In genomic region chr5:51582871-51583384, GRCh38 we compare ENCODE assay signal across 16 cellular contexts.
A peak's percentile ranks its signal among the peaks of the same experiment; 100 is the strongest.
DNase-seq lines count a peak whose midpoint lies in the region; ATAC-seq and TF ChIP-seq lines count a peak whose summit lies in the region.
"Had no signal": no experiment of that assay in that cellular context is flagged by ENCODE, and none has a peak within 500 bp of the region (broad histone marks: within the 10 kb centered on the region; RNA-seq: fewer than 3 reads in every experiment).

No MANE protein-coding gene starts in this region.

- DNase-seq in NCI-H2171 treated with DMSO at 0.1 percent for 48 hours (lab: John Stamatoyannopoulos, UW) (peak; percentile 9), NCI-H2171 (lab: John Stamatoyannopoulos, UW) (no peak), NCI-H69 (lab: John Stamatoyannopoulos, UW) (peak; percentile 89), WTC11 (ENCODE audit: low spot score) (no peak), retinal pigment epithelial cell (ENCODE audit: low read depth) (peak; percentile 52)
- DNase-seq: Calu3; CD8-positive, alpha-beta T cell; DMS53; DND-41; EL had no signal

- no peaks in the 10 kb centered on the region for H3K4me1 Mint-ChIP-seq in WTC11
- H3K4me1 Mint-ChIP-seq: B cell had no signal

- H3K27ac Mint-ChIP-seq in WTC11: no peak overlapping the region
- H3K27ac Mint-ChIP-seq: B cell; CD8-positive, alpha-beta T cell had no signal

- POLR2A ChIA-PET in WTC11 (lab: Charles Lee): no interaction called here

- no peaks in the 10 kb centered on the region for H3K36me3 Mint-ChIP-seq in WTC11
- H3K36me3 Mint-ChIP-seq: CD8-positive, alpha-beta T cell had no signal

- CTCF ChIA-PET in WTC11 (lab: Charles Lee): no interaction called here

- H3K4me3 ChIP-seq in retinal pigment epithelial cell (ENCODE audit: low read length): no peak overlapping the region
- H3K4me3 ChIP-seq: BLaER1 treated with 17β-estradiol and CSF1 and Interleukin-3, amounts not matched to agents 10 nM and 100 nM; GM12878; HAP-1 had no signal

- H3K4me3 Mint-ChIP-seq in WTC11: no peak overlapping the region
- H3K4me3 Mint-ChIP-seq: B cell; CD8-positive, alpha-beta T cell had no signal

- H3K9me3 Mint-ChIP-seq in WTC11: no peaks in the 10 kb centered on the region
- H3K9me3 Mint-ChIP-seq: CD8-positive, alpha-beta T cell had no signal

- TF ChIP-seq CTCF in WTC11 (IDR thresholded peaks at IDR 0.05) (no peak), retinal pigment epithelial cell (conservative IDR thresholded peaks at IDR 0.05; ENCODE audit: low read depth, low read length) (no peak)

- no peaks in the 10 kb centered on the region for H3K27me3 Mint-ChIP-seq in WTC11 (ENCODE audit: low read depth)
- H3K27me3 Mint-ChIP-seq: B cell had no signal

- no peak for ATAC-seq in WTC11
- ATAC-seq in GM18907 (IDR thresholded peaks at IDR 0.05; ENCODE audit: unreplicated experiment): no peak
- no peak for ATAC-seq in HG03442 (IDR thresholded peaks at IDR 0.05; ENCODE audit: unreplicated experiment)
- ATAC-seq: CD8-positive, alpha-beta T cell; GM12878 had no signal

TF ChIP-seq in WTC11, 78 proteins besides CTCF, POLR2A, EP300 and RAD21:
- no peak for TF ChIP-seq MYBL2 (CRISPR knock-in tag; IDR thresholded peaks at IDR 0.05)
- peak; percentile 29; the same call in 1 of the 2 replicates for TF ChIP-seq CDX4 (CRISPR knock-in tag; IDR thresholded peaks at IDR 0.05; ENCODE audit: borderline replicate concordance)
- TF ChIP-seq SMAD3 (CRISPR knock-in tag; IDR thresholded peaks at IDR 0.05; ENCODE audit: borderline replicate concordance): no peak
- no peak for TF ChIP-seq PREB (CRISPR knock-in tag; IDR thresholded peaks at IDR 0.05; ENCODE audit: borderline replicate concordance)

Comparison
In these comparisons a context has a peak if more than half of its experiments do, and no peak if none do; other contexts are left out.
1. DNase-seq: peak in NCI-H2171 treated with DMSO at 0.1 percent for 48 hours (single experiment), NCI-H69 (single experiment) and retinal pigment epithelial cell (single experiment); none in NCI-H2171 (single experiment) and WTC11 (single experiment).